ENCODE assay signal across 8 cellular contexts in the genomic region with DNA sequence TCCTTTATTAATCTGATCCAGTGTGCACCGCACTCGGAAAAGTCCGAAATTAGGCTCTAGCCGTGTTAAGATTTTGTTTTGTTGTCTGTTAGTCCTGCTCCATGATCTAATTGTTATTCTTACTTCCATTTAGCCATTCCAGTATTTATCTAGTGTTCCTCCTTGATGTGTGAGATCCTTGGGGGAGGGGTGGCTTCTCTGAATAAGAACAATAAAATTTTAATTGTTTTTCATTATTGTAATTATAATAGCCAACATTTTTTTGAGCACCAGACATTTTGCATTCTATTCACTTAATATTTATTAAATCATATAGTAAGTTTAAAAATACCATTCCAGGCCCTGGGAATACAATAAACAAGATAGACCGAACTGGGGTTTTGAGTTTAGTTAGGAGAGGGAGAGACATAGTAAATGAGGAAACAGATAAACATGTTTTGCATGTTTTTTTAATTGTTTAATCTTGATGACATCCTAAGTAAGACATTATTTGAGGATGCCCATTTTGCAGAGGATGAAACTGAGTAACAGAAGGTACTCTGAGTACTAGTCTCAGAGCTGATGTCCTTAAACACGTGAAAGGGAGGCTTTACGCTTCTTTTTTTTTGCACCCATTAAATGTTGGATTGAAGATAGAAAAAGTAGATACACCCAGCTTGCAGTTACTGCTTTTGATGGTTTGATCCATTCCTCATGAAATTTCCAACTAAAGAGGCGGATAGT. TPM values are rescaled to one million over a fixed set of nuclear protein-coding genes. Genes with fewer than 3 reads are reported as not detected.
A peak's percentile ranks its signal among the peaks of the same experiment; 100 is the strongest.
DNase-seq lines count a peak whose midpoint lies in the region; ATAC-seq and TF ChIP-seq lines count a peak whose summit lies in the region.

No MANE protein-coding gene starts in this region.

- H3K36me3 Mint-ChIP-seq in activated CD4-positive, alpha-beta memory T cell treated with anti-CD3 and anti-CD28 coated beads for 36 hours: no peaks in the 10 kb centered on the region

- H3K27ac Mint-ChIP-seq in activated CD4-positive, alpha-beta memory T cell treated with anti-CD3 and anti-CD28 coated beads for 36 hours: peak overlapping the region; percentile 56

- peaks cover 16% of the 10 kb centered on the region for H3K4me1 Mint-ChIP-seq in activated CD4-positive, alpha-beta memory T cell treated with anti-CD3 and anti-CD28 coated beads for 36 hours (ENCODE audit: low read depth)

- no peaks in the 10 kb centered on the region for H3K9me2 ChIP-seq in SK-N-SH

- no peaks in the 10 kb centered on the region for H3K27me3 Mint-ChIP-seq in activated CD4-positive, alpha-beta memory T cell treated with anti-CD3 and anti-CD28 coated beads for 36 hours

- peaks cover 55% of the 10 kb centered on the region for H3K79me2 ChIP-seq in SK-N-SH (ENCODE audit: insufficient read depth)

- intact Hi-C loops in activated CD4-positive, alpha-beta memory T cell treated with anti-CD3 and anti-CD28 coated beads for 36 hours (cut with micrococcal nuclease): loop anchor here (1.0 to 5.0 kb wide), 2 partner anchors 48 to 501 kb away; a partner anchor contains a TSS

- H3K27ac ChIP-seq in SK-N-SH (ENCODE audit: low read depth in 2 of 2, low read length in 1 of 2): peak overlapping the region; percentile 71 to 74; a peak in 2 of 4 replicates
- no peak overlapping the region for H3K27ac ChIP-seq in iPS-18a (ENCODE audit: low read length)
- H3K27ac ChIP-seq in subcutaneous abdominal adipose tissue (ENCODE audit: low read depth, low read length): peak overlapping the region; percentile 67

- H4K20me1 ChIP-seq in SK-N-SH (ENCODE audit: insufficient read depth): peaks cover 9% of the 10 kb centered on the region; the same call in 1 of the 2 replicates

- DNase-seq in SK-N-SH (no peak), RPMI8226 (no peak), KG1 (lab: John Stamatoyannopoulos, UW) (no peak)
- DNase-seq in activated CD4-positive, alpha-beta memory T cell treated with anti-CD3 and anti-CD28 coated beads for 36 hours: no peak

- H3K27me3 ChIP-seq in SK-N-SH (ENCODE audit: insufficient read depth) (no peaks in the 10 kb centered on the region), iPS-18a (ENCODE audit: control insufficient read depth, insufficient read depth, low read length) (no peaks in the 10 kb centered on the region), subcutaneous abdominal adipose tissue (ENCODE audit: control insufficient read depth in 5 of 5, insufficient read depth in 4 of 5, low read length in 5 of 5) (no peaks in the 10 kb centered on the region)

- CTCF ChIA-PET in SK-N-SH (lab: Yijun Ruan, JAX): interaction anchor here (1.3 kb wide), 1 partner anchor 34 kb away, joined by 3 read pairs; no protein-coding TSS in a partner anchor
- CTCF ChIA-PET in activated CD4-positive, alpha-beta memory T cell treated with anti-CD3 and anti-CD28 coated beads for 36 hours (lab: Charles Lee): interaction anchor here (0.6 to 3.1 kb wide), 4 partner anchors 172 to 1653 kb away, joined by 3 to 37 read pairs (median 4); a partner anchor contains a TSS

- peak overlapping the region; percentile 86 for H3K9ac ChIP-seq in SK-N-SH
- H3K9ac ChIP-seq in iPS-18a (ENCODE audit: low read length): peak overlapping the region; percentile 61
- H3K9ac ChIP-seq in subcutaneous abdominal adipose tissue (ENCODE audit: low read length in 5 of 5): peak overlapping the region; percentile 73 to 96 (median 94)

- POLR2A ChIA-PET in SK-N-SH (lab: Yijun Ruan, JAX): interaction anchor here (1.1 to 2.1 kb wide), 3 partner anchors 10 to 88 kb away, joined by 3 to 11 read pairs (median 11); no protein-coding TSS in a partner anchor
- POLR2A ChIA-PET in activated CD4-positive, alpha-beta memory T cell treated with anti-CD3 and anti-CD28 coated beads for 36 hours (lab: Charles Lee): interaction anchor here (0.7 to 2.5 kb wide), 10 partner anchors 7 to 621 kb away, joined by 3 to 20 read pairs (median 6); a partner anchor contains a TSS

- H2AFZ ChIP-seq in SK-N-SH (ENCODE audit: low read depth): peak overlapping the region; percentile 54

- H3K4me2 ChIP-seq in SK-N-SH: peak overlapping the region; percentile 81

- 44% methylated on average over 8 of the region's 8 CpGs for WGBS in SK-N-SH (ENCODE audit: low lambda C conversion rate)

- peak overlapping the region; percentile 66 to 84 for H3K4me3 ChIP-seq in SK-N-SH (ENCODE audit: low read depth in 2 of 2, low read length in 1 of 2)
- peak overlapping the region; percentile 86 for H3K4me3 ChIP-seq in iPS-18a (ENCODE audit: low read length)
- H3K4me3 ChIP-seq in subcutaneous abdominal adipose tissue (ENCODE audit: low read depth in 1 of 5, low read length in 5 of 5): peak overlapping the region; percentile 75 to 94 (median 84)

- peak overlapping the region; percentile 83 for H3K4me3 Mint-ChIP-seq in activated CD4-positive, alpha-beta memory T cell treated with anti-CD3 and anti-CD28 coated beads for 36 hours

- H3F3A ChIP-seq in SK-N-SH (replicated peaks; ENCODE audit: insufficient read depth): no peaks in the 10 kb centered on the region

- no peaks in the 10 kb centered on the region for H3K9me3 Mint-ChIP-seq in activated CD4-positive, alpha-beta memory T cell treated with anti-CD3 and anti-CD28 coated beads for 36 hours

- TF ChIP-seq EP300 in SK-N-SH (IDR thresholded peaks at IDR 0.05; ENCODE audit: borderline replicate concordance in 1 of 2, low read depth in 1 of 2, low read length in 1 of 2): no peak

- ATAC-seq in SK-N-SH treated with all-trans-retinoic acid at 6 μM for 48 hours (no peak), HG03469 (IDR thresholded peaks at IDR 0.05; ENCODE audit: unreplicated experiment) (no peak)

- TF ChIP-seq CTCF in SK-N-SH (IDR thresholded peaks at IDR 0.05): no peak

- no peaks in the 10 kb centered on the region for H3K9me3 ChIP-seq in SK-N-SH
- no peaks in the 10 kb centered on the region for H3K9me3 ChIP-seq in iPS-18a (ENCODE audit: control insufficient read depth, low read depth, low read length)
- no peaks in the 10 kb centered on the region for H3K9me3 ChIP-seq in subcutaneous abdominal adipose tissue (ENCODE audit: control insufficient read depth in 5 of 5, low read length in 5 of 5)

- TF ChIP-seq RAD21 in SK-N-SH (IDR thresholded peaks at IDR 0.05; ENCODE audit: low read length): no peak

- H3K36me3 ChIP-seq in SK-N-SH (replicated peaks in 1 of 2; ENCODE audit: control insufficient read depth in 1 of 2, insufficient read depth in 2 of 2, low read length in 1 of 2): peaks cover 0 to 7% of the 10 kb centered on the region in 2 experiments
- no peaks in the 10 kb centered on the region for H3K36me3 ChIP-seq in iPS-18a (ENCODE audit: control insufficient read depth, low read depth, low read length)
- H3K36me3 ChIP-seq in subcutaneous abdominal adipose tissue (ENCODE audit: control insufficient read depth in 5 of 5, insufficient read depth in 5 of 5, low read length in 5 of 5): no peaks in the 10 kb centered on the region

- H3K4me1 ChIP-seq in SK-N-SH (ENCODE audit: control insufficient read depth in 1 of 2, insufficient read depth in 2 of 2, low read depth in 1 of 2, low read length in 1 of 2): peaks cover 2 to 3% of the 10 kb centered on the region in 2 experiments; a peak in 2 of 4 replicates
- H3K4me1 ChIP-seq in iPS-18a (ENCODE audit: control insufficient read depth, low read depth, low read length): no peaks in the 10 kb centered on the region
- H3K4me1 ChIP-seq in subcutaneous abdominal adipose tissue (ENCODE audit: control insufficient read depth in 5 of 5, insufficient read depth in 5 of 5, low read length in 5 of 5): peaks cover 0 to 22% (median 12%) of the 10 kb centered on the region in 5 donors

TF ChIP-seq in SK-N-SH treated with all-trans-retinoic acid at 6 μM for 48 hours, 23 proteins besides CTCF, POLR2A, EP300 and RAD21:
- TF ChIP-seq, protein P1, sequence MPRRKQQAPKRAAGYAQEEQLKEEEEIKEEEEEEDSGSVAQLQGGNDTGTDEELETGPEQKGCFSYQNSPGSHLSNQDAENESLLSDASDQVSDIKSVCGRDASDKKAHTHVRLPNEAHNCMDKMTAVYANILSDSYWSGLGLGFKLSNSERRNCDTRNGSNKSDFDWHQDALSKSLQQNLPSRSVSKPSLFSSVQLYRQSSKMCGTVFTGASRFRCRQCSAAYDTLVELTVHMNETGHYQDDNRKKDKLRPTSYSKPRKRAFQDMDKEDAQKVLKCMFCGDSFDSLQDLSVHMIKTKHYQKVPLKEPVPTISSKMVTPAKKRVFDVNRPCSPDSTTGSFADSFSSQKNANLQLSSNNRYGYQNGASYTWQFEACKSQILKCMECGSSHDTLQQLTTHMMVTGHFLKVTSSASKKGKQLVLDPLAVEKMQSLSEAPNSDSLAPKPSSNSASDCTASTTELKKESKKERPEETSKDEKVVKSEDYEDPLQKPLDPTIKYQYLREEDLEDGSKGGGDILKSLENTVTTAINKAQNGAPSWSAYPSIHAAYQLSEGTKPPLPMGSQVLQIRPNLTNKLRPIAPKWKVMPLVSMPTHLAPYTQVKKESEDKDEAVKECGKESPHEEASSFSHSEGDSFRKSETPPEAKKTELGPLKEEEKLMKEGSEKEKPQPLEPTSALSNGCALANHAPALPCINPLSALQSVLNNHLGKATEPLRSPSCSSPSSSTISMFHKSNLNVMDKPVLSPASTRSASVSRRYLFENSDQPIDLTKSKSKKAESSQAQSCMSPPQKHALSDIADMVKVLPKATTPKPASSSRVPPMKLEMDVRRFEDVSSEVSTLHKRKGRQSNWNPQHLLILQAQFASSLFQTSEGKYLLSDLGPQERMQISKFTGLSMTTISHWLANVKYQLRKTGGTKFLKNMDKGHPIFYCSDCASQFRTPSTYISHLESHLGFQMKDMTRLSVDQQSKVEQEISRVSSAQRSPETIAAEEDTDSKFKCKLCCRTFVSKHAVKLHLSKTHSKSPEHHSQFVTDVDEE (CRISPR knock-in tag; IDR thresholded peaks at IDR 0.05): no peak
- TF ChIP-seq TCF4 (CRISPR knock-in tag; IDR thresholded peaks at IDR 0.05; ENCODE audit: borderline replicate concordance): no peak

RNA-seq across cellular contexts. Expression of a gene that starts 1.2 kb away (rescaled TPM):
- 11.0 and 11.7 TPM in 2 replicates for polyA plus RNA-seq in SK-N-SH (2012; rRNA removed)
- polyA plus RNA-seq in SK-N-SH (2012; cell fraction: cytosol; rRNA removed): 6.2 and 9.3 TPM in 2 replicates
- polyA plus RNA-seq in SK-N-SH (2012; cell fraction: nucleus; rRNA removed): 34.3 and 42.2 TPM in 2 replicates
- total RNA-seq in activated CD4-positive, alpha-beta memory T cell treated with anti-CD3 and anti-CD28 coated beads for 36 hours: 10 to 100 TPM; 10.9 to 12.9 TPM

RNA-seq across cellular contexts. Expression of a gene that starts 47.5 kb away (rescaled TPM):
- 11.2 TPM in 2 replicates for polyA plus RNA-seq in SK-N-SH (2012; rRNA removed)
- 6.0 and 8.9 TPM in 2 replicates for polyA plus RNA-seq in SK-N-SH (2012; cell fraction: cytosol; rRNA removed)
- 7.8 and 9.2 TPM in 2 replicates for polyA plus RNA-seq in SK-N-SH (2012; cell fraction: nucleus; rRNA removed)
- 1 to 10 TPM; 5.6 to 5.7 TPM for total RNA-seq in activated CD4-positive, alpha-beta memory T cell treated with anti-CD3 and anti-CD28 coated beads for 36 hours
